In the genomic region with DNA sequence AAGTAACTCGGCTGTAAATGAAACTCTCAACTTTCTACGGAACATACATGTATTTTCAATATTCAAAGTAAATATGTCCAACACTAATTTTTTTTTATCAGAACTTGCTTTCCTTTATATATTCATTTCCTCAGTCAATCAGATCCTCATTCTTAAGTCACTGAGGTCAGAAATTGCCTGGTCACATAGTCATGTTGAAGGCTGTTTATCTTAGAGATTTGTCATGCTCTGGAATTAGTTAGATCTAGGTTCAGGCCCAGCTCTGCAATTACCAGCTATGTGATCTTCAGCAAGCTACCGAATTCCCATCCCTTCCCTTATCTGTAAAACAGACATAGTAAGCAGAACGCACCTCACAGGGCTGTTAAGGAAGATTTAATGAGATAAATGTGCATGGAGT, we compare ENCODE assay signal across 18 cellular contexts.
DNase-seq lines count a peak whose midpoint lies in the region; ATAC-seq and TF ChIP-seq lines count a peak whose summit lies in the region.
"Had no signal": no experiment of that assay in that cellular context is flagged by ENCODE, and none has a peak within 500 bp of the region (broad histone marks: within the 10 kb centered on the region; RNA-seq: fewer than 3 reads in every experiment).

No MANE protein-coding gene starts in this region.

- DNase-seq in Caki2 (ENCODE audit: low read depth) (peak; percentile 30), M059J (ENCODE audit: low read depth) (peak; percentile 79), dedifferentiated amniotic fluid mesenchymal stem cell (ENCODE audit: extremely low spot score) (peak; percentile 52), nephron progenitor cell (no peak), Ammon's horn (ENCODE audit: low spot score) (no peak), transverse colon (no peak)
- DNase-seq: activated gamma-delta T cell treated with Interleukin-2 at 50 U/mL for 16 hours; DMS79 treated with DMSO at 0.1 percent for 48 hours; NCI-H1105; NCI-H2227 treated with DMSO at 0.1 percent for 48 hours; pancreas; stimulated activated CD4-positive, alpha-beta T cell treated with anti-CD3 and anti-CD28 coated beads, Interleukin-12 subunit alpha, Interleukin-12 subunit beta, amount 100 ng/mL, for 4 hours had no signal

- H3K27ac ChIP-seq in transverse colon = no peak overlapping the region
- H3K27ac ChIP-seq: BLaER1 treated with 17β-estradiol and CSF1 and Interleukin-3, amounts not matched to agents 10 nM and 100 nM; cardiac muscle cell; pancreas; SK-N-MC had no signal

- TF ChIP-seq CTCF in nephron progenitor cell (IDR thresholded peaks at IDR 0.05) (no peak), transverse colon (IDR thresholded peaks at IDR 0.05) (no peak)

- in situ Hi-C loops in Caki2 (cut with HindIII; ENCODE audit: low pct_unique_long_range_greater_than_20kb, low sequenced_read_pairs) (no loop called here), transverse colon (cut with MboI; ENCODE audit: low pct_ligation_motif_present in 1 of 4, low pct_unique_long_range_greater_than_20kb in 1 of 4, low sequenced_read_pairs in 3 of 4) (no loop called here)

- H3K36me3 ChIP-seq in transverse colon = no peaks in the 10 kb centered on the region
- H3K36me3 ChIP-seq: BLaER1 treated with 17β-estradiol and CSF1 and Interleukin-3, amounts not matched to agents 10 nM and 100 nM; cardiac muscle cell; pancreas had no signal

- no peaks in the 10 kb centered on the region for H3K27me3 Mint-ChIP-seq in nephron progenitor cell (ENCODE audit: low read depth, poor library complexity)

- peak overlapping the region; percentile 54 for H3K27ac Mint-ChIP-seq in nephron progenitor cell
- H3K27ac Mint-ChIP-seq: IgD-negative memory B cell had no signal

- WGBS in transverse colon (ENCODE audit: low coverage in 1 of 2), 2 donors = 73 to 78% methylated on average over 4 of the region's 4 CpGs

- no peak for TF ChIP-seq POLR2A in transverse colon (IDR thresholded peaks at IDR 0.05)

- peaks cover 11% of the 10 kb centered on the region in 2 donors for H3K9me3 ChIP-seq in transverse colon
- H3K9me3 ChIP-seq: pancreas had no signal

- intact Hi-C loops in transverse colon (cut with DNase I; ENCODE audit: low total_unique reads) = no loop called here

- TF ChIP-seq EP300 in transverse colon (IDR thresholded peaks at IDR 0.05; ENCODE audit: low read depth) = no peak

- no peaks in the 10 kb centered on the region for H3K4me1 ChIP-seq in transverse colon
- H3K4me1 ChIP-seq: BLaER1 treated with 17β-estradiol and CSF1 and Interleukin-3, amounts not matched to agents 10 nM and 100 nM; pancreas had no signal

- no peaks in the 10 kb centered on the region for H3K27me3 ChIP-seq in transverse colon
- H3K27me3 ChIP-seq: BLaER1 treated with 17β-estradiol and CSF1 and Interleukin-3, amounts not matched to agents 10 nM and 100 nM; cardiac muscle cell; pancreas had no signal

- H3K4me3 Mint-ChIP-seq in nephron progenitor cell = no peak overlapping the region
- H3K4me3 Mint-ChIP-seq: IgD-negative memory B cell had no signal

- H3K4me1 Mint-ChIP-seq in nephron progenitor cell = peaks cover 38% of the 10 kb centered on the region
- H3K4me1 Mint-ChIP-seq: IgD-negative memory B cell had no signal

- H3K9me3 Mint-ChIP-seq in nephron progenitor cell = peaks cover 10% of the 10 kb centered on the region

- H3K36me3 Mint-ChIP-seq in nephron progenitor cell (ENCODE audit: low read depth) = no peaks in the 10 kb centered on the region
- H3K36me3 Mint-ChIP-seq: IgD-negative memory B cell had no signal

- ATAC-seq in HG03139 (IDR thresholded peaks at IDR 0.05; ENCODE audit: unreplicated experiment) (no peak), GM19463 (IDR thresholded peaks at IDR 0.05; ENCODE audit: unreplicated experiment) (no peak)
- ATAC-seq: pancreas had no signal

- H3K4me3 ChIP-seq in transverse colon = no peak overlapping the region
- H3K4me3 ChIP-seq: BLaER1 treated with 17β-estradiol and CSF1 and Interleukin-3, amounts not matched to agents 10 nM and 100 nM; cardiac muscle cell; pancreas; SK-N-MC had no signal

Comparison
In these comparisons a context has a peak if more than half of its experiments do, and no peak if none do; other contexts are left out.
1. DNase-seq: peak in Caki2 (single experiment), M059J (single experiment) and dedifferentiated amniotic fluid mesenchymal stem cell (single experiment); none in nephron progenitor cell (single experiment), Ammon's horn (single experiment) and transverse colon (single experiment).